Comparison of ENCODE assay signal across 1 cellular context in the genomic region with DNA sequence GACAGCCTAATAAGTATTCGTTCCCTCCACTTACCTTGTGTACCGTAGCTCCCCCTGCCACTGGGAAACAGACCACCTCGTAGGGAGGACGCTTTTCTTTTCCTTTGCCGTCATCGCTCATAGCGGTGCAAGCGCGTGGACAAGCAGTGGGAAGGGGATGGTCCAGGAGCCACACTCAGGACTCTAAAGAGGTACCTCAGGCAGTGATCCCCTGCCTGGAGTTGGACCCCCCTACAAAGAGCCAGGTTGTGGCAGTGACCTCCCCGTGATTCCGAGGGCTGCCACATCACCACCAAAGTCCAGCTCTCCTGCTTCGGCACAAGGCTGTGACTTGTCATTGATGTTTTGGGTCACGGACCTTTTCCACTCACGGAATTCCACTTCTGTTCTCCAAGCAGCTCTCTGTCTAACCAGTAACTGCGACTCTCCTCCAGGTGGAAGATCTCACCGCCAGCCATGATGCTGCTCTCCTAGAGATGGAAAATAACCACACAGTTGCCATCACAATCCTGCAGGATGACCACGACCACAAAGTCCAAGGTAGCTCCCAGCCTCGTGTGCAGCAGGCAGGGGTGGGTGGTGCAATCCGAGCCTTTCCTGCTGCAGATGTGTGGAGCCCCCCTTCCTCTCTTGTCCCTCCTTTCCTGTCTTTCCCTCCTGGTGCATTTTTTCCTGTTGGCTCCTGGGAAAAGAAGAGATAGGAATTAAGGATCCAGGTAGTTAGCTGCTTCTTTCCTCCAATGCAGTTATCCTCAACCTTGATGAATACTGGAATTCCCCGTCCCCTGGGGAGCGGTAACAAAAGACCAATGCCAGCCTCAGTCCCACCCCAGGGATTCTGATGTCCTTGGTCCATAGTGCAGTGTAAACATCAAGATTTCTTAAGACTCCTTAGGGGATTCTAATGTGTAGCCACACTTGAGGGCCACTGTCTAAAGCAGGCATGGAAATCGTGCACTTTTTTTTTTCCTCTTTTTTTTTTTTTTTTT.
A peak's percentile ranks its signal among the peaks of the same experiment; 100 is the strongest.
TF ChIP-seq lines count a peak whose summit lies in the region.

No MANE protein-coding gene starts in this region.

TF ChIP-seq in HepG2, 621 proteins besides CTCF, POLR2A, EP300 and RAD21:
- TF ChIP-seq, protein P1, sequence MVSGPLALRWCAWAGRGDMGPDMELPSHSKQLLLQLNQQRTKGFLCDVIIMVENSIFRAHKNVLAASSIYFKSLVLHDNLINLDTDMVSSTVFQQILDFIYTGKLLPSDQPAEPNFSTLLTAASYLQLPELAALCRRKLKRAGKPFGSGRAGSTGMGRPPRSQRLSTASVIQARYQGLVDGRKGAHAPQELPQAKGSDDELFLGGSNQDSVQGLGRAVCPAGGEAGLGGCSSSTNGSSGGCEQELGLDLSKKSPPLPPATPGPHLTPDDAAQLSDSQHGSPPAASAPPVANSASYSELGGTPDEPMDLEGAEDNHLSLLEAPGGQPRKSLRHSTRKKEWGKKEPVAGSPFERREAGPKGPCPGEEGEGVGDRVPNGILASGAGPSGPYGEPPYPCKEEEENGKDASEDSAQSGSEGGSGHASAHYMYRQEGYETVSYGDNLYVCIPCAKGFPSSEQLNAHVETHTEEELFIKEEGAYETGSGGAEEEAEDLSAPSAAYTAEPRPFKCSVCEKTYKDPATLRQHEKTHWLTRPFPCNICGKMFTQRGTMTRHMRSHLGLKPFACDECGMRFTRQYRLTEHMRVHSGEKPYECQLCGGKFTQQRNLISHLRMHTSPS (CRISPR knock-in tag; IDR thresholded peaks at IDR 0.05; ENCODE audit: low read depth): no peak
- TF ChIP-seq CHD2 (IDR thresholded peaks at IDR 0.05; ENCODE audit: low read depth, low read length) (no peak), SRF (IDR thresholded peaks at IDR 0.05; ENCODE audit: low read depth, low read length) (no peak), CEBPB (IDR thresholded peaks at IDR 0.05; ENCODE audit: borderline replicate concordance, low read depth, low read length) (peak; percentile 51; the same call in 1 of the 2 replicates), ZNF607 (CRISPR knock-in tag; IDR thresholded peaks at IDR 0.05; ENCODE audit: borderline replicate concordance) (no peak), AKAP8 (CRISPR knock-in tag; IDR thresholded peaks at IDR 0.05) (no peak), ZSCAN9 (CRISPR knock-in tag; IDR thresholded peaks at IDR 0.05; ENCODE audit: borderline replicate concordance) (no peak), ATRX (CRISPR knock-in tag; IDR thresholded peaks at IDR 0.05; ENCODE audit: borderline replicate concordance) (no peak)
- TF ChIP-seq, protein P2, sequence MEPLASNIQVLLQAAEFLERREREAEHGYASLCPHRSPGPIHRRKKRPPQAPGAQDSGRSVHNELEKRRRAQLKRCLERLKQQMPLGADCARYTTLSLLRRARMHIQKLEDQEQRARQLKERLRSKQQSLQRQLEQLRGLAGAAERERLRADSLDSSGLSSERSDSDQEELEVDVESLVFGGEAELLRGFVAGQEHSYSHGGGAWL (CRISPR knock-in tag; IDR thresholded peaks at IDR 0.05): no peak
